ENCODE assay signal across 9 cellular contexts in genomic region chr6:32816746-32817204, GRCh38. TPM values are rescaled to one million over a fixed set of nuclear protein-coding genes. Genes with fewer than 3 reads are reported as not detected.
A peak's percentile ranks its signal among the peaks of the same experiment; 100 is the strongest.
DNase-seq lines count a peak whose midpoint lies in the region; ATAC-seq and TF ChIP-seq lines count a peak whose summit lies in the region.
"Had no signal": no experiment of that assay in that cellular context is flagged by ENCODE, and none has a peak within 500 bp of the region (broad histone marks: within the 10 kb centered on the region; RNA-seq: fewer than 3 reads in every experiment).

TSS of gene HLA-DOB (minus strand) at chr6:32817002. CDS start at chr6:32816951, 51 bp downstream.

- no peak for TF ChIP-seq CTCF in GM13976 (IDR thresholded peaks at IDR 0.05; ENCODE audit: borderline replicate concordance, control extremely low read depth, extremely low read depth, insufficient read depth, missing control alignments)
- no peak for TF ChIP-seq CTCF in cardiac fibroblast (IDR thresholded peaks at IDR 0.05; ENCODE audit: low read depth, low read length)
- no peak for TF ChIP-seq CTCF in osteoblast (IDR thresholded peaks at IDR 0.05; ENCODE audit: extremely low read depth, low read depth, low read length)

- no peaks in the 10 kb centered on the region for H4K20me1 ChIP-seq in osteoblast (ENCODE audit: insufficient read depth, low read length)

- no peaks in the 10 kb centered on the region for H3K9me3 ChIP-seq in osteoblast (ENCODE audit: low read depth, low read length)

- in situ Hi-C loops in GM13976 (cut with MboI; ENCODE audit: low sequenced_read_pairs, unreplicated experiment) = no loop called here

- H3K27me3 ChIP-seq in osteoblast (ENCODE audit: insufficient read depth, low read length) = no peaks in the 10 kb centered on the region

- no peak within 1 kb of the TSS for H3K4me3 ChIP-seq in cardiac fibroblast (replicated peaks in 1 of 2; ENCODE audit: low read depth in 2 of 2, low read length in 2 of 2)
- H3K4me3 ChIP-seq in osteoblast (ENCODE audit: insufficient read depth, low read length) = no peak within 1 kb of the TSS

- ATAC-seq in HG03108 (IDR thresholded peaks at IDR 0.05; ENCODE audit: unreplicated experiment) (peak; percentile 34), HG03039 (IDR thresholded peaks at IDR 0.05; ENCODE audit: unreplicated experiment) (no peak), GM18873 (IDR thresholded peaks at IDR 0.05; ENCODE audit: low FRiP score, unreplicated experiment) (no peak)

- no peak within 1 kb of the TSS for H3K4me2 ChIP-seq in osteoblast (ENCODE audit: insufficient read depth, low read length)

- peak; percentile 80 for DNase-seq in GM13976 (ENCODE audit: low spot score)
- DNase-seq in cardiac fibroblast (ENCODE audit: low read depth in 2 of 2) = peak; percentile 11 to 41
- peak; percentile 4 for DNase-seq in osteoblast (ENCODE audit: insufficient read length, low spot score, missing footprints)
- no peak for DNase-seq in occipital lobe (lab: John Stamatoyannopoulos, UW)
- no peak for DNase-seq in NCI-H2029 (lab: John Stamatoyannopoulos, UW)
- DNase-seq: activated naive CD8-positive, alpha-beta T cell treated with anti-CD3 and anti-CD28 coated beads, Interleukin-2, amount 10 ng/mL, durations not matched to agents 7 days and 5 days had no signal

- H3K79me2 ChIP-seq in osteoblast (ENCODE audit: insufficient read depth, low read length) = no peaks in the 10 kb centered on the region

- H3K36me3 ChIP-seq in osteoblast (ENCODE audit: insufficient read depth, low read length) = no peaks in the 10 kb centered on the region

- H3K27ac ChIP-seq in osteoblast (ENCODE audit: low read depth, low read length) = no peak within 1 kb of the TSS

- peaks cover 20% of the 10 kb centered on the region for H3K4me1 ChIP-seq in osteoblast (ENCODE audit: insufficient read depth, low read length)

- H2AFZ ChIP-seq in osteoblast (ENCODE audit: low read length) = no peak within 1 kb of the TSS

RNA-seq across cellular contexts. Expression of gene HLA-DOB, which starts in this region (rescaled TPM):
- 0.36 TPM in 1 of 2 replicates, not detected in the other for total RNA-seq in osteoblast
- total RNA-seq in occipital lobe = not detected

Comparison
In these comparisons a context has a peak if more than half of its experiments do, and no peak if none do; other contexts are left out.
1. Peak in DNase-seq in osteoblast; RNA of the gene not detected or under 1 TPM.
2. DNase-seq: peak in GM13976 (single experiment) and cardiac fibroblast (2 of 2); none in occipital lobe (single experiment) and NCI-H2029 (single experiment).